Comparison of ENCODE assay signal across 8 cellular contexts in the genomic region with DNA sequence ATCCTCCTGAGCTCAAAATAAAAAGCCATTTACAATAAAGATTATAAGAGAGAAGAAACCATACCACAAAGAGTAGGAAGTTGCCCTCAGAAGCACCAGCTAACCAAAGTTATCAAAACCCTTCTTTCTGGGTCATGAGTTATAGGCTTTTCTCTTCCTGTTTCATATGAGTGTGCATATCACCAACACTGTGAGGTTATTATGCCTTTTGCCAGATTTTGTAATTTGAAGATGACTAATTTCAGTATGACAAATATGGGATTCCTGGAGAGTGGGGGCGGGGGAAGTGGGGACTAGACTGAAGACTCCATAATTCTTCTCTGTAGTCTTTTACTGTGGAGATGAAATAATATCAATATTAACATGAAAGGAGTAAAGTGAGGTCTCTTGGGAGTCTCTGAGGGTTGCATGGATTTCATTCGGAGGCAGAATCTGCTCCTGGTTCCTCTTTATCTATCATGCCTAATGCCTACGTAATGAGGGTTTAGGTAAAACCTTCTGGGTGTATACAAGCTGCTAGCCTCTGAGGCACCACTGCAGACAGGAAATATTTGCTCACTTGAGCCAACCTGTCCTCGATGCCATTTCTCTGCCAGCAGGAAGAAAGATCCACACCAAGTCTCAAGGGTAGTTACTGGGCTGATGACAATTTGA. TPM values are rescaled to one million over a fixed set of nuclear protein-coding genes. Genes with fewer than 3 reads are reported as not detected.
DNase-seq lines count a peak whose midpoint lies in the region; ATAC-seq and TF ChIP-seq lines count a peak whose summit lies in the region.

No MANE protein-coding gene starts in this region.

- peak overlapping the region; percentile 99 for H3K27ac Mint-ChIP-seq in dendritic cell treated with granulocyte-macrophage colony-stimulating factor and Interleukin-4, amounts not matched to agents 40 ng/mL and 50 ng/mL, for 4 days

- H3K27me3 Mint-ChIP-seq in dendritic cell treated with granulocyte-macrophage colony-stimulating factor and Interleukin-4, amounts not matched to agents 40 ng/mL and 50 ng/mL, for 4 days: no peaks in the 10 kb centered on the region

- intact Hi-C loops in dendritic cell treated with granulocyte-macrophage colony-stimulating factor and Interleukin-4, amounts not matched to agents 40 ng/mL and 50 ng/mL, for 4 days (cut with micrococcal nuclease): loop anchor here (10.0 kb wide), 3 partner anchors 331 to 711 kb away; a partner anchor contains a TSS

- H3K36me3 Mint-ChIP-seq in dendritic cell treated with granulocyte-macrophage colony-stimulating factor and Interleukin-4, amounts not matched to agents 40 ng/mL and 50 ng/mL, for 4 days (ENCODE audit: low read depth): peaks cover 49% of the 10 kb centered on the region

- TF ChIP-seq CTCF in omental fat pad (IDR thresholded peaks at IDR 0.05): no peak

- peak overlapping the region; percentile 5 for H3K4me3 ChIP-seq in urinary bladder (ENCODE audit: low read depth, low read length)

- peak overlapping the region; percentile 32 for H3K27ac ChIP-seq in urinary bladder (ENCODE audit: low read depth)

- ATAC-seq in GM19395 (IDR thresholded peaks at IDR 0.05; ENCODE audit: unreplicated experiment) (peak; percentile 27), omental fat pad (ENCODE audit: low FRiP score) (peak; percentile 55)

- no peaks in the 10 kb centered on the region for H3K4me1 ChIP-seq in urinary bladder (ENCODE audit: insufficient read depth)

- H3K4me1 Mint-ChIP-seq in dendritic cell treated with granulocyte-macrophage colony-stimulating factor and Interleukin-4, amounts not matched to agents 40 ng/mL and 50 ng/mL, for 4 days (ENCODE audit: low read depth): peaks cover 56% of the 10 kb centered on the region

- H3K36me3 ChIP-seq in urinary bladder (ENCODE audit: insufficient read depth): peaks cover 2% of the 10 kb centered on the region

- 36% methylated on average over 4 of the region's 4 CpGs for WGBS in urinary bladder

- DNase-seq in AG08395 (ENCODE audit: low spot score): peak; percentile 72
- peak; percentile 57 to 64 for DNase-seq in Kasumi-1 (lab: John Stamatoyannopoulos, UW)
- DNase-seq in activated CD4-positive, alpha-beta T cell treated with anti-CD3 and anti-CD28 coated beads for 1 hour: peak; percentile 21
- DNase-seq in omental fat pad (ENCODE audit: low spot score): peak; percentile 59
- DNase-seq in HT-29 (ENCODE audit: low spot score): no peak

- no peaks in the 10 kb centered on the region for H3K9me3 Mint-ChIP-seq in dendritic cell treated with granulocyte-macrophage colony-stimulating factor and Interleukin-4, amounts not matched to agents 40 ng/mL and 50 ng/mL, for 4 days

- peak overlapping the region; percentile 80 for H3K4me3 Mint-ChIP-seq in dendritic cell treated with granulocyte-macrophage colony-stimulating factor and Interleukin-4, amounts not matched to agents 40 ng/mL and 50 ng/mL, for 4 days

RNA-seq across cellular contexts. Expression of a gene that starts 2.1 kb away (rescaled TPM):
- 10 to 100 TPM in 3 of 4 donors, 1 to 10 TPM in 1; 9.8 to 40.7 (median 15.1) TPM for total RNA-seq in omental fat pad
- 5.3 TPM for total RNA-seq in urinary bladder
- 7.9 TPM for polyA plus RNA-seq in urinary bladder
- total RNA-seq in HT-29 (2014; rRNA removed; shearing (Covaris generic)): 1.1 and 1.7 TPM in 2 replicates

RNA-seq across cellular contexts. Expression of a gene that starts 5.3 kb away (rescaled TPM):
- 10 to 100 TPM; 40.9 to 49.8 (median 46.6) TPM for total RNA-seq in omental fat pad
- 54.0 TPM for total RNA-seq in urinary bladder
- polyA plus RNA-seq in urinary bladder: 37.9 TPM
- 42.8 TPM in 2 replicates for total RNA-seq in HT-29 (2014; rRNA removed; shearing (Covaris generic))

RNA-seq across cellular contexts. Expression of a gene that starts 48.9 kb away (rescaled TPM):
- total RNA-seq in omental fat pad (1 to 10 TPM; 2.1 to 2.5 (median 2.4) TPM), urinary bladder (1.3 TPM)
- polyA plus RNA-seq in urinary bladder: 0.41 TPM
- 1.3 and 1.6 TPM in 2 replicates for total RNA-seq in HT-29 (2014; rRNA removed; shearing (Covaris generic))
